In the genomic region with DNA sequence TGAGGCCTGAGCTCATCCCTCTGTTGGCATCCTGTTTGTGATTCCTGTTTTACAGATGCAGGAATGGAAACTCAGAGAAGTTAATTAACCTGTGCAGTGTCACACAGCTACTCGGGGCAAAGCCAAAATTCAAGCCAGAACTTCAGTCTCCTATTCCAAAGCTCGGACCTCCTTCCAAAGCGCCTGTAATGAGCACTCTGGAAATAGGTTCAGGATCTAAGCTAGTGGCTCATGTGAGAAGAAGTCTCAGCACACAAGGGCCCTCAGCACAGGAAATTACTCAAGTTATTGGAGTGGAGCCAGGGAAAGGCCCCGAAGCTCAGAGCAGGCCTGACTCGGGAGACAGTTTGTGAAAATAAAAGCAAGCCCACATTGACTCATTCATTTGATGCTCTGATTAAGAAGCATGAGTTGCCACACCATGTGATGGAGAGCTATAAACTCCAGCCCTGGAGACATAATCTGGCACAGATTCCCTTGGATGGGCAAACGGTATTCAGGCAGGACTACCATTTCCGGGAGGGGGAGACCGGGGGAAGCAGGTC, we compare ENCODE assay signal across 8 cellular contexts. TPM values are rescaled to one million over a fixed set of nuclear protein-coding genes. Genes with fewer than 3 reads are reported as not detected.
DNase-seq lines count a peak whose midpoint lies in the region; ATAC-seq and TF ChIP-seq lines count a peak whose summit lies in the region.

No MANE protein-coding gene starts in this region.

- H3K27me3 ChIP-seq in dorsolateral prefrontal cortex (no peaks in the 10 kb centered on the region), muscle layer of duodenum (ENCODE audit: low read depth, low read length) (no peaks in the 10 kb centered on the region)

- no peak overlapping the region for H3K4me3 Mint-ChIP-seq in activated CD4-positive, alpha-beta memory T cell treated with anti-CD3 and anti-CD28 coated beads for 36 hours
- H3K4me3 Mint-ChIP-seq in type B pancreatic cell: no peak overlapping the region

- DNase-seq in GDM1 (lab: John Stamatoyannopoulos, UW) (peak; percentile 67), NCI-H2171 (lab: John Stamatoyannopoulos, UW) (peak; percentile 32), dorsolateral prefrontal cortex (peak in 4 of 10 donors; percentile 31 to 53 (median 45)), type B pancreatic cell (ENCODE audit: extremely low spot score, unreplicated experiment) (no peak)
- DNase-seq in activated CD4-positive, alpha-beta memory T cell treated with anti-CD3 and anti-CD28 coated beads for 36 hours: peak; percentile 86
- DNase-seq in stimulated activated naive CD4-positive, alpha-beta T cell (lab: John Stamatoyannopoulos, UW): peak in 5 of 6 experiments; percentile 10 to 52 (median 29)

- H3K27ac Mint-ChIP-seq in activated CD4-positive, alpha-beta memory T cell treated with anti-CD3 and anti-CD28 coated beads for 36 hours: peak overlapping the region; percentile 66
- H3K27ac Mint-ChIP-seq in type B pancreatic cell: no peak overlapping the region

- no peaks in the 10 kb centered on the region for H3K27me3 Mint-ChIP-seq in activated CD4-positive, alpha-beta memory T cell treated with anti-CD3 and anti-CD28 coated beads for 36 hours
- H3K27me3 Mint-ChIP-seq in type B pancreatic cell: no peaks in the 10 kb centered on the region

- CTCF ChIA-PET in activated CD4-positive, alpha-beta memory T cell treated with anti-CD3 and anti-CD28 coated beads for 36 hours (lab: Charles Lee): interaction anchor here (0.6 to 1.9 kb wide), 10 partner anchors 8 to 413 kb away, joined by 3 to 17 read pairs (median 5); partner anchors contain the start of genes B3GALNT2 and LYST

- H3K9me3 ChIP-seq in muscle layer of duodenum (ENCODE audit: control insufficient read depth in 1 of 2, low read length in 2 of 2): no peaks in the 10 kb centered on the region

- H3K27ac ChIP-seq in dorsolateral prefrontal cortex (peak overlapping the region in 49 of 59 donors; percentile 6 to 89 (median 57)), muscle layer of duodenum (ENCODE audit: low read length) (peak overlapping the region; percentile 74)

- no peak for TF ChIP-seq CTCF in dorsolateral prefrontal cortex (IDR thresholded peaks at IDR 0.05 in 54 of 56, conservative IDR thresholded peaks at IDR 0.05 in 2 of 56; ENCODE audit: low read depth in 1 of 56, partially characterized antibody in 56 of 56)
- TF ChIP-seq CTCF in type B pancreatic cell (conservative IDR thresholded peaks at IDR 0.05): no peak

- H3K4me3 ChIP-seq in dorsolateral prefrontal cortex (peak overlapping the region in 1 of 59 donors; percentile 16), muscle layer of duodenum (ENCODE audit: low read depth in 1 of 2, low read length in 2 of 2) (no peak overlapping the region)

- POLR2A ChIA-PET in activated CD4-positive, alpha-beta memory T cell treated with anti-CD3 and anti-CD28 coated beads for 36 hours (lab: Charles Lee): interaction anchor here (0.7 to 1.6 kb wide), 9 partner anchors 8 to 413 kb away, joined by 3 to 8 read pairs (median 3); partner anchors contain the start of genes B3GALNT2 and LYST

- intact Hi-C loops in activated CD4-positive, alpha-beta memory T cell treated with anti-CD3 and anti-CD28 coated beads for 36 hours (cut with micrococcal nuclease): loop anchor here (1.0 kb wide), 2 partner anchors 29 to 49 kb away; no protein-coding TSS in a partner anchor
- intact Hi-C loops in dorsolateral prefrontal cortex (cut with DNase I): no loop called here

- peaks cover 34% of the 10 kb centered on the region for H3K4me1 Mint-ChIP-seq in activated CD4-positive, alpha-beta memory T cell treated with anti-CD3 and anti-CD28 coated beads for 36 hours (ENCODE audit: low read depth)
- peaks cover 48% of the 10 kb centered on the region for H3K4me1 Mint-ChIP-seq in type B pancreatic cell (ENCODE audit: unreplicated experiment)

- no peaks in the 10 kb centered on the region for H3K9me3 Mint-ChIP-seq in activated CD4-positive, alpha-beta memory T cell treated with anti-CD3 and anti-CD28 coated beads for 36 hours
- no peaks in the 10 kb centered on the region for H3K9me3 Mint-ChIP-seq in type B pancreatic cell

- H3K36me3 ChIP-seq in muscle layer of duodenum (ENCODE audit: control insufficient read depth in 1 of 2, insufficient read depth in 2 of 2, low read length in 2 of 2): no peaks in the 10 kb centered on the region

- peak; percentile 93 for ATAC-seq in HG02610 (IDR thresholded peaks at IDR 0.05; ENCODE audit: unreplicated experiment)

- H3K36me3 Mint-ChIP-seq in activated CD4-positive, alpha-beta memory T cell treated with anti-CD3 and anti-CD28 coated beads for 36 hours: no peaks in the 10 kb centered on the region
- no peaks in the 10 kb centered on the region for H3K36me3 Mint-ChIP-seq in type B pancreatic cell

- H3K4me1 ChIP-seq in muscle layer of duodenum (ENCODE audit: control insufficient read depth in 1 of 2, insufficient read depth in 2 of 2, low read length in 2 of 2): peaks cover 5 to 6% of the 10 kb centered on the region in 2 donors

RNA-seq across cellular contexts. Expression of gene LYST, which starts 50.6 kb away (rescaled TPM):
- 10 to 100 TPM; 26.5 to 28.0 TPM for total RNA-seq in activated CD4-positive, alpha-beta memory T cell treated with anti-CD3 and anti-CD28 coated beads for 36 hours
- 10 to 100 TPM; 43.6 to 84.7 (median 61.2) TPM for total RNA-seq in dorsolateral prefrontal cortex
- total RNA-seq in type B pancreatic cell (ENCODE audit: low replicate concordance): 9.1 and 9.7 TPM in 2 replicates
